11 cellular contexts compared by ENCODE assay signal in genomic region chr11:74020537-74020936, GRCh38. TPM values are rescaled to one million over a fixed set of nuclear protein-coding genes. Genes with fewer than 3 reads are reported as not detected.
DNase-seq lines count a peak whose midpoint lies in the region; ATAC-seq and TF ChIP-seq lines count a peak whose summit lies in the region.
"Had no signal": no experiment of that assay in that cellular context is flagged by ENCODE, and none has a peak within 500 bp of the region (broad histone marks: within the 10 kb centered on the region; RNA-seq: fewer than 3 reads in every experiment).

No MANE protein-coding gene starts in this region.

- H3K4me1 ChIP-seq in colonic mucosa: peaks cover 7% of the 10 kb centered on the region

- no peaks in the 10 kb centered on the region for H3K9me3 ChIP-seq in colonic mucosa

- DNase-seq in Ammon's horn (ENCODE audit: low spot score) (peak; percentile 24), GM20000 (ENCODE audit: low spot score) (peak; percentile 34), colonic mucosa (no peak), hypothalamus (lab: John Stamatoyannopoulos, UW) (no peak), RPMI8226 (no peak), NCI-H524 treated with DMSO at 0.1 percent for 48 hours (lab: John Stamatoyannopoulos, UW) (no peak), DMS153 treated with DMSO at 0.1 percent for 48 hours (lab: John Stamatoyannopoulos, UW; ENCODE audit: unreplicated experiment) (no peak)
- DNase-seq: foreskin melanocyte, GDM1, mesendoderm had no signal

- intact Hi-C loops in colonic mucosa (cut with DNase I): no loop called here

- H3K4me3 ChIP-seq in colonic mucosa: no peak overlapping the region

- H3K27me3 ChIP-seq in colonic mucosa: no peaks in the 10 kb centered on the region

- H3K9ac ChIP-seq in colonic mucosa (ENCODE audit: low read depth in 2 of 2, low read length in 2 of 2): no peak overlapping the region

- TF ChIP-seq CTCF in GM20000 (IDR thresholded peaks at IDR 0.05; ENCODE audit: extremely low read depth, missing control alignments) (no peak), colonic mucosa (IDR thresholded peaks at IDR 0.05) (no peak)

- no peaks in the 10 kb centered on the region for H3K36me3 ChIP-seq in colonic mucosa

- ATAC-seq in HG03460 (IDR thresholded peaks at IDR 0.05; ENCODE audit: unreplicated experiment): peak; percentile 66

- peak overlapping the region; percentile 13 for H3K27ac ChIP-seq in colonic mucosa

RNA-seq across cellular contexts. Expression of gene UCP3, which starts 11.7 kb away (rescaled TPM):
- 1 to 10 TPM in 1 of 2 donors, under 1 TPM in 1; 0.66 to 1.5 TPM for total RNA-seq in colonic mucosa

RNA-seq across cellular contexts. Expression of gene UCP2, which starts 37.9 kb away (rescaled TPM):
- 10 to 100 TPM; 43.0 to 64.0 TPM for total RNA-seq in colonic mucosa

Comparison
In these comparisons a context has a peak if more than half of its experiments do, and no peak if none do; other contexts are left out.
1. DNase-seq: peak in Ammon's horn (single experiment) and GM20000 (single experiment); none in colonic mucosa (single experiment), hypothalamus (0 of 51), RPMI8226 (single experiment), NCI-H524 treated with DMSO at 0.1 percent for 48 hours (single experiment) and DMS153 treated with DMSO at 0.1 percent for 48 hours (single experiment).